ENCODE assay signal across 1 cellular context in the genomic region with DNA sequence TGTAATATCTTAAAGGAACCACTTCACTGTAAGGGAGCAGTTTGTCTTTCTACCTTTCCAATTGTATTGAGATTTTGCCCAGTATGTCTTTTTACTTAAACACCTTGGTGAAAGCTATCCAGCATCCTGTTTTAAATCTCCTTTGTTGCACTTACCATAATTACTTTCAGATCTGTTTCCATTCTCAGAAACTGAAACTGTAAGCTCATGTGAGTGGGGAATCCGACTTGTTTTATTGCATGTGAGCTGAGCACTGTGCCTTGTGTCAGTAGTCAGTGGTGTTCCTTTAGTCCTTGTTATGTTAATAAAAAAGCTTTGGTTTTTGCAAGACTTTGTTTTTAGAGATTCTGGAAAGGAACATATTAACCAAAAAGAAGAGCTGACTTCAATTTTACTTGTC.
TF ChIP-seq lines count a peak whose summit lies in the region.

No MANE protein-coding gene starts in this region.

TF ChIP-seq in SK-N-SH treated with all-trans-retinoic acid at 6 μM for 48 hours, 23 proteins besides CTCF, POLR2A, EP300 and RAD21 (continued from another document):
- TF ChIP-seq POU6F1 (CRISPR knock-in tag; IDR thresholded peaks at IDR 0.05; ENCODE audit: borderline replicate concordance, low read depth): no peak
